ENCODE assay signal across 1 cellular context in the genomic region with DNA sequence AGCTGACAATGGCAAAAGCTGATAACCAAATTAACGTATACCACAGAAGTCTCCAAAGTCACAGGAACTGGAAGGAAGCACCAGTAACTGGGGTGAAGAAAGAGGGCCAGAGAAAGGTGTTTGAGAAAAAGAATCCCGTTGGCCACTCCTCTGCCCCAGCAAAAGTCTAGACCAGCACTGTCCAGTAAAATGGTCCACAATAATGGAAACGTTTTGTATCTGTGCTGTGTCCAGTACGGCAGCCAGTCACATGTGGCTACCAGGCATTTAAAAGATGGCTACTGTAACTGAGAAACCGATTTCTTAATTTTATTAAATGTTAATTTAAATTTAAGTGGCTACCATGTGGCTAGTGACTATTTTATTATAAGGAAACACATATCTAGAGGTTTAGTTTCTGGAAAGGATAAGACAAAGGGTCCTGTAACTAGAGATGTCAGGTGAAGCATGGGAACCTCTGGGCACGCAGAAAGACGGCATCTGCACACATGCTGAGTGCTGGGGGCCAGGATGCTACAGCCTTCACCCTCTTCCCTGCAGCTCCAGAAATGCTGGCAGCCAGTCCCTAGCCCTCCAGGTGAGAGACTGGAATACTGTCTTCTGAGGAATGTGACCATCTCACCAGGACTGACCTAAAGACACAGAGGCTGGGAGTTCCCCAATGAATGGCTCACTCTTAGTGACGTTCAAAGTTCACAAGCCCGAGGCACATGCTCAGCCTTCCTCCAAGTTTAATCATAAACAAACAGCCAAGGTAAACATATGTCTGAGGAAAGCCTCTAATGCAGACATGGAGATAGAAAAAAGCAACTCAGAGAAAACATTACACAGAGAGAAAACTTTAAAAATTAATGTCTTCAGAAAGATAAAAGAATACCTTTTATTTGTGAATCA.
A peak's percentile ranks its signal among the peaks of the same experiment; 100 is the strongest.
TF ChIP-seq lines count a peak whose summit lies in the region.

No MANE protein-coding gene starts in this region.

TF ChIP-seq in HepG2, 621 proteins besides CTCF, POLR2A, EP300 and RAD21 (continued from another document and continues in another):
- TF ChIP-seq, protein P1, sequence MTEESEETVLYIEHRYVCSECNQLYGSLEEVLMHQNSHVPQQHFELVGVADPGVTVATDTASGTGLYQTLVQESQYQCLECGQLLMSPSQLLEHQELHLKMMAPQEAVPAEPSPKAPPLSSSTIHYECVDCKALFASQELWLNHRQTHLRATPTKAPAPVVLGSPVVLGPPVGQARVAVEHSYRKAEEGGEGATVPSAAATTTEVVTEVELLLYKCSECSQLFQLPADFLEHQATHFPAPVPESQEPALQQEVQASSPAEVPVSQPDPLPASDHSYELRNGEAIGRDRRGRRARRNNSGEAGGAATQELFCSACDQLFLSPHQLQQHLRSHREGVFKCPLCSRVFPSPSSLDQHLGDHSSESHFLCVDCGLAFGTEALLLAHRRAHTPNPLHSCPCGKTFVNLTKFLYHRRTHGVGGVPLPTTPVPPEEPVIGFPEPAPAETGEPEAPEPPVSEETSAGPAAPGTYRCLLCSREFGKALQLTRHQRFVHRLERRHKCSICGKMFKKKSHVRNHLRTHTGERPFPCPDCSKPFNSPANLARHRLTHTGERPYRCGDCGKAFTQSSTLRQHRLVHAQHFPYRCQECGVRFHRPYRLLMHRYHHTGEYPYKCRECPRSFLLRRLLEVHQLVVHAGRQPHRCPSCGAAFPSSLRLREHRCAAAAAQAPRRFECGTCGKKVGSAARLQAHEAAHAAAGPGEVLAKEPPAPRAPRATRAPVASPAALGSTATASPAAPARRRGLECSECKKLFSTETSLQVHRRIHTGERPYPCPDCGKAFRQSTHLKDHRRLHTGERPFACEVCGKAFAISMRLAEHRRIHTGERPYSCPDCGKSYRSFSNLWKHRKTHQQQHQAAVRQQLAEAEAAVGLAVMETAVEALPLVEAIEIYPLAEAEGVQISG (CRISPR knock-in tag; IDR thresholded peaks at IDR 0.05): peak; percentile 59
- TF ChIP-seq, protein P2, sequence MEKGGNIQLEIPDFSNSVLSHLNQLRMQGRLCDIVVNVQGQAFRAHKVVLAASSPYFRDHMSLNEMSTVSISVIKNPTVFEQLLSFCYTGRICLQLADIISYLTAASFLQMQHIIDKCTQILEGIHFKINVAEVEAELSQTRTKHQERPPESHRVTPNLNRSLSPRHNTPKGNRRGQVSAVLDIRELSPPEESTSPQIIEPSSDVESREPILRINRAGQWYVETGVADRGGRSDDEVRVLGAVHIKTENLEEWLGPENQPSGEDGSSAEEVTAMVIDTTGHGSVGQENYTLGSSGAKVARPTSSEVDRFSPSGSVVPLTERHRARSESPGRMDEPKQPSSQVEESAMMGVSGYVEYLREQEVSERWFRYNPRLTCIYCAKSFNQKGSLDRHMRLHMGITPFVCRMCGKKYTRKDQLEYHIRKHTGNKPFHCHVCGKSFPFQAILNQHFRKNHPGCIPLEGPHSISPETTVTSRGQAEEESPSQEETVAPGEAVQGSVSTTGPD (CRISPR knock-in tag; IDR thresholded peaks at IDR 0.05): no peak
- TF ChIP-seq MXD3 (CRISPR knock-in tag; IDR thresholded peaks at IDR 0.05): no peak
- TF ChIP-seq ZMYM3 (CRISPR knock-in tag; IDR thresholded peaks at IDR 0.05): peak; percentile 15; the same call in 1 of the 2 replicates
- TF ChIP-seq ZNF264 (CRISPR knock-in tag; IDR thresholded peaks at IDR 0.05): 0 out of 2 replicates have a peak, but pooled peaks have one; percentile 53
- no peak for TF ChIP-seq ZNF546 (CRISPR knock-in tag; conservative IDR thresholded peaks at IDR 0.05)
- TF ChIP-seq KDM5B (CRISPR knock-in tag; IDR thresholded peaks at IDR 0.05; ENCODE audit: borderline replicate concordance): 0 out of 2 replicates have a peak, but pooled peaks have one; percentile 26
- TF ChIP-seq GTF2F1 (IDR thresholded peaks at IDR 0.05; ENCODE audit: low read length): no peak
- no peak for TF ChIP-seq ZNF44 (CRISPR knock-in tag; IDR thresholded peaks at IDR 0.05)
- TF ChIP-seq, protein P3, sequence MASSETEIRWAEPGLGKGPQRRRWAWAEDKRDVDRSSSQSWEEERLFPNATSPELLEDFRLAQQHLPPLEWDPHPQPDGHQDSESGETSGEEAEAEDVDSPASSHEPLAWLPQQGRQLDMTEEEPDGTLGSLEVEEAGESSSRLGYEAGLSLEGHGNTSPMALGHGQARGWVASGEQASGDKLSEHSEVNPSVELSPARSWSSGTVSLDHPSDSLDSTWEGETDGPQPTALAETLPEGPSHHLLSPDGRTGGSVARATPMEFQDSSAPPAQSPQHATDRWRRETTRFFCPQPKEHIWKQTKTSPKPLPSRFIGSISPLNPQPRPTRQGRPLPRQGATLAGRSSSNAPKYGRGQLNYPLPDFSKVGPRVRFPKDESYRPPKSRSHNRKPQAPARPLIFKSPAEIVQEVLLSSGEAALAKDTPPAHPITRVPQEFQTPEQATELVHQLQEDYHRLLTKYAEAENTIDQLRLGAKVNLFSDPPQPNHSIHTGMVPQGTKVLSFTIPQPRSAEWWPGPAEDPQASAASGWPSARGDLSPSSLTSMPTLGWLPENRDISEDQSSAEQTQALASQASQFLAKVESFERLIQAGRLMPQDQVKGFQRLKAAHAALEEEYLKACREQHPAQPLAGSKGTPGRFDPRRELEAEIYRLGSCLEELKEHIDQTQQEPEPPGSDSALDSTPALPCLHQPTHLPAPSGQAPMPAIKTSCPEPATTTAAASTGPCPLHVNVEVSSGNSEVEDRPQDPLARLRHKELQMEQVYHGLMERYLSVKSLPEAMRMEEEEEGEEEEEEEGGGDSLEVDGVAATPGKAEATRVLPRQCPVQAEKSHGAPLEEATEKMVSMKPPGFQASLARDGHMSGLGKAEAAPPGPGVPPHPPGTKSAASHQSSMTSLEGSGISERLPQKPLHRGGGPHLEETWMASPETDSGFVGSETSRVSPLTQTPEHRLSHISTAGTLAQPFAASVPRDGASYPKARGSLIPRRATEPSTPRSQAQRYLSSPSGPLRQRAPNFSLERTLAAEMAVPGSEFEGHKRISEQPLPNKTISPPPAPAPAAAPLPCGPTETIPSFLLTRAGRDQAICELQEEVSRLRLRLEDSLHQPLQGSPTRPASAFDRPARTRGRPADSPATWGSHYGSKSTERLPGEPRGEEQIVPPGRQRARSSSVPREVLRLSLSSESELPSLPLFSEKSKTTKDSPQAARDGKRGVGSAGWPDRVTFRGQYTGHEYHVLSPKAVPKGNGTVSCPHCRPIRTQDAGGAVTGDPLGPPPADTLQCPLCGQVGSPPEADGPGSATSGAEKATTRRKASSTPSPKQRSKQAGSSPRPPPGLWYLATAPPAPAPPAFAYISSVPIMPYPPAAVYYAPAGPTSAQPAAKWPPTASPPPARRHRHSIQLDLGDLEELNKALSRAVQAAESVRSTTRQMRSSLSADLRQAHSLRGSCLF (CRISPR knock-in tag; IDR thresholded peaks at IDR 0.05; ENCODE audit: borderline replicate concordance): no peak
- TF ChIP-seq ARID2 (CRISPR knock-in tag; IDR thresholded peaks at IDR 0.05; ENCODE audit: borderline replicate concordance): no peak
- TF ChIP-seq EZH2 (conservative IDR thresholded peaks at IDR 0.05; ENCODE audit: low read depth, low read length): no peak
- no peak; the same call in 1 of the 2 replicates for TF ChIP-seq ZSCAN9 (CRISPR knock-in tag; IDR thresholded peaks at IDR 0.05; ENCODE audit: borderline replicate concordance)
- no peak for TF ChIP-seq FOXO4 (CRISPR knock-in tag; conservative IDR thresholded peaks at IDR 0.05)
- TF ChIP-seq ZNF337 (CRISPR knock-in tag; IDR thresholded peaks at IDR 0.05; ENCODE audit: borderline replicate concordance, low read depth): no peak
- TF ChIP-seq, protein P4, sequence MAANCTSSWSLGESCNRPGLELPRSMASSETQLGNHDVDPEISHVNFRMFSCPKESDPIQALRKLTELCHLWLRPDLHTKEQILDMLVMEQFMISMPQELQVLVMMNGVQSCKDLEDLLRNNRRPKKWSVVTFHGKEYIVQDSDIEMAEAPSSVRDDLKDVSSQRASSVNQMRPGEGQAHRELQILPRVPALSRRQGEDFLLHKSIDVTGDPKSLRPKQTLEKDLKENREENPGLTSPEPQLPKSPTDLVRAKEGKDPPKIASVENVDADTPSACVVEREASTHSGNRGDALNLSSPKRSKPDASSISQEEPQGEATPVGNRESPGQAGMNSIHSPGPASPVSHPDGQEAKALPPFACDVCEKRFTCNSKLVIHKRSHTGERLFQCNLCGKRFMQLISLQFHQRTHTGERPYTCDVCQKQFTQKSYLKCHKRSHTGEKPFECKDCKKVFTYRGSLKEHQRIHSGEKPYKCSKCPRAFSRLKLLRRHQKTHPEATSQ (CRISPR knock-in tag; IDR thresholded peaks at IDR 0.05; ENCODE audit: borderline replicate concordance): no peak
- no peak for TF ChIP-seq ZNF629 (CRISPR knock-in tag; conservative IDR thresholded peaks at IDR 0.05)
- TF ChIP-seq, protein P5, sequence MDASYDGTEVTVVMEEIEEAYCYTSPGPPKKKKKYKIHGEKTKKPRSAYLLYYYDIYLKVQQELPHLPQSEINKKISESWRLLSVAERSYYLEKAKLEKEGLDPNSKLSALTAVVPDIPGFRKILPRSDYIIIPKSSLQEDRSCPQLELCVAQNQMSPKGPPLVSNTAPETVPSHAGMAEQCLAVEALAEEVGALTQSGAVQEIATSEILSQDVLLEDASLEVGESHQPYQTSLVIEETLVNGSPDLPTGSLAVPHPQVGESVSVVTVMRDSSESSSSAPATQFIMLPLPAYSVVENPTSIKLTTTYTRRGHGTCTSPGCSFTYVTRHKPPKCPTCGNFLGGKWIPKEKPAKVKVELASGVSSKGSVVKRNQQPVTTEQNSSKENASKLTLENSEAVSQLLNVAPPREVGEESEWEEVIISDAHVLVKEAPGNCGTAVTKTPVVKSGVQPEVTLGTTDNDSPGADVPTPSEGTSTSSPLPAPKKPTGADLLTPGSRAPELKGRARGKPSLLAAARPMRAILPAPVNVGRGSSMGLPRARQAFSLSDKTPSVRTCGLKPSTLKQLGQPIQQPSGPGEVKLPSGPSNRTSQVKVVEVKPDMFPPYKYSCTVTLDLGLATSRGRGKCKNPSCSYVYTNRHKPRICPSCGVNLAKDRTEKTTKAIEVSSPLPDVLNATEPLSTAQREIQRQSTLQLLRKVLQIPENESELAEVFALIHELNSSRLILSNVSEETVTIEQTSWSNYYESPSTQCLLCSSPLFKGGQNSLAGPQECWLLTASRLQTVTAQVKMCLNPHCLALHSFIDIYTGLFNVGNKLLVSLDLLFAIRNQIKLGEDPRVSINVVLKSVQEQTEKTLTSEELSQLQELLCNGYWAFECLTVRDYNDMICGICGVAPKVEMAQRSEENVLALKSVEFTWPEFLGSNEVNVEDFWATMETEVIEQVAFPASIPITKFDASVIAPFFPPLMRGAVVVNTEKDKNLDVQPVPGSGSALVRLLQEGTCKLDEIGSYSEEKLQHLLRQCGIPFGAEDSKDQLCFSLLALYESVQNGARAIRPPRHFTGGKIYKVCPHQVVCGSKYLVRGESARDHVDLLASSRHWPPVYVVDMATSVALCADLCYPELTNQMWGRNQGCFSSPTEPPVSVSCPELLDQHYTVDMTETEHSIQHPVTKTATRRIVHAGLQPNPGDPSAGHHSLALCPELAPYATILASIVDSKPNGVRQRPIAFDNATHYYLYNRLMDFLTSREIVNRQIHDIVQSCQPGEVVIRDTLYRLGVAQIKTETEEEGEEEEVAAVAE (CRISPR knock-in tag; IDR thresholded peaks at IDR 0.05; ENCODE audit: borderline replicate concordance): peak; percentile 19; the same call in 1 of the 2 replicates
- no peak for TF ChIP-seq CHD2 (IDR thresholded peaks at IDR 0.05; ENCODE audit: low read depth, low read length)
- TF ChIP-seq, protein P6, sequence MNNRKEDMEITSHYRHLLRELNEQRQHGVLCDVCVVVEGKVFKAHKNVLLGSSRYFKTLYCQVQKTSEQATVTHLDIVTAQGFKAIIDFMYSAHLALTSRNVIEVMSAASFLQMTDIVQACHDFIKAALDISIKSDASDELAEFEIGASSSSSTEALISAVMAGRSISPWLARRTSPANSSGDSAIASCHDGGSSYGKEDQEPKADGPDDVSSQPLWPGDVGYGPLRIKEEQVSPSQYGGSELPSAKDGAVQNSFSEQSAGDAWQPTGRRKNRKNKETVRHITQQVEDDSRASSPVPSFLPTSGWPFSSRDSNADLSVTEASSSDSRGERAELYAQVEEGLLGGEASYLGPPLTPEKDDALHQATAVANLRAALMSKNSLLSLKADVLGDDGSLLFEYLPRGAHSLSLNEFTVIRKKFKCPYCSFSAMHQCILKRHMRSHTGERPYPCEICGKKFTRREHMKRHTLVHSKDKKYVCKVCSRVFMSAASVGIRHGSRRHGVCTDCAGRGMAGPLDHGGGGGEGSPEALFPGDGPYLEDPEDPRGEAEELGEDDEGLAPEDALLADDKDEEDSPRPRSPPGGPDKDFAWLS (CRISPR knock-in tag; IDR thresholded peaks at IDR 0.05; ENCODE audit: borderline replicate concordance): no peak
